20 cellular contexts compared by ENCODE assay signal in the genomic region with DNA sequence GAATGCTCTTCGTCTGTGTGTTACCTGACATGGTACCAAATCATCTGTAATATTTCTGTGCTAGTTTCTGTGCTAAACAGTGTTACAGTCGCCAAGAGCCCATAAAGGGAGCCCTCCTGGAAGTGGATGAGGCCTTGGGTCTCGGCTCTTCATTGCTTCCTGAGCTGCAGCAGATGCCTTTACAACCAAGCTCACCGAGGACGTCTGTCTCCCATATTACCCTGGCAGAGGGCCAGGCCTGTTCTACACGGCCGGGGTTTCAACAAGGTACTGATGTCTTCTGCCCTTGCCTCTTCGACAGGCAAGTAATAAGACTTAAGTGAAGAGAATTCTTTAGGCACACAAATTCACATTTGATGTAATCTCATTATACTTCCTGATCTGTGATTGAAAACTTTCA. TPM values are rescaled to one million over a fixed set of nuclear protein-coding genes. Genes with fewer than 3 reads are reported as not detected.
DNase-seq lines count a peak whose midpoint lies in the region; ATAC-seq and TF ChIP-seq lines count a peak whose summit lies in the region.
"Had no signal": no experiment of that assay in that cellular context is flagged by ENCODE, and none has a peak within 500 bp of the region (broad histone marks: within the 10 kb centered on the region; RNA-seq: fewer than 3 reads in every experiment).

No MANE protein-coding gene starts in this region.

- no peak for ATAC-seq in activated CD8-positive, alpha-beta memory T cell treated with anti-CD3 and anti-CD28 coated beads, Interleukin-2, amount 10 ng/mL, durations not matched to agents 7 days and 5 days
- no peak for ATAC-seq in WTC11
- ATAC-seq in stimulated activated effector memory CD8-positive, alpha-beta T cell treated with anti-CD3 and anti-CD28 coated beads, Interleukin-12 subunit alpha, Interleukin-12 subunit beta, amount 100 ng/mL, for 72 hours, result no peak
- no peak for ATAC-seq in activated naive CD4-positive, alpha-beta T cell treated with anti-CD3 and anti-CD28 coated beads, Interleukin-2, amount 50 U/mL, for 72 hours
- ATAC-seq: GM23338, HCT116 had no signal

- no peak overlapping the region for H3K4me3 ChIP-seq in ovary
- H3K4me3 ChIP-seq: GM23338, SJCRH30 had no signal

- H3K27me3 ChIP-seq in ovary, result no peaks in the 10 kb centered on the region
- H3K27me3 ChIP-seq: SJCRH30 had no signal

- intact Hi-C loops in ovary (cut with DNase I), result loop anchor here in 1 of 4 donors (10.0 kb wide), 1 partner anchor 186 kb away; no protein-coding TSS in a partner anchor

- H3K4me1 Mint-ChIP-seq in activated CD8-positive, alpha-beta memory T cell treated with anti-CD3 and anti-CD28 coated beads, Interleukin-2, amount 10 ng/mL, durations not matched to agents 7 days and 5 days, result no peaks in the 10 kb centered on the region
- H3K4me1 Mint-ChIP-seq in WTC11, result no peaks in the 10 kb centered on the region
- no peaks in the 10 kb centered on the region for H3K4me1 Mint-ChIP-seq in stimulated activated effector memory CD8-positive, alpha-beta T cell treated with anti-CD3 and anti-CD28 coated beads, Interleukin-12 subunit alpha, Interleukin-12 subunit beta, amount 100 ng/mL, for 72 hours
- H3K4me1 Mint-ChIP-seq: GM23338 had no signal

- H3K36me3 Mint-ChIP-seq in activated CD8-positive, alpha-beta memory T cell treated with anti-CD3 and anti-CD28 coated beads, Interleukin-2, amount 10 ng/mL, durations not matched to agents 7 days and 5 days, result peaks cover 24% of the 10 kb centered on the region
- H3K36me3 Mint-ChIP-seq in WTC11, result peaks cover 66% of the 10 kb centered on the region
- peaks cover 41% of the 10 kb centered on the region for H3K36me3 Mint-ChIP-seq in stimulated activated effector memory CD8-positive, alpha-beta T cell treated with anti-CD3 and anti-CD28 coated beads, Interleukin-12 subunit alpha, Interleukin-12 subunit beta, amount 100 ng/mL, for 72 hours
- H3K36me3 Mint-ChIP-seq in activated naive CD4-positive, alpha-beta T cell treated with anti-CD3 and anti-CD28 coated beads, Interleukin-2, amount 50 U/mL, for 72 hours, result peaks cover under 1 to 12% of the 10 kb centered on the region in 2 donors

- no peak overlapping the region for H3K4me3 Mint-ChIP-seq in activated CD8-positive, alpha-beta memory T cell treated with anti-CD3 and anti-CD28 coated beads, Interleukin-2, amount 10 ng/mL, durations not matched to agents 7 days and 5 days
- H3K4me3 Mint-ChIP-seq in WTC11, result no peak overlapping the region
- H3K4me3 Mint-ChIP-seq in stimulated activated effector memory CD8-positive, alpha-beta T cell treated with anti-CD3 and anti-CD28 coated beads, Interleukin-12 subunit alpha, Interleukin-12 subunit beta, amount 100 ng/mL, for 72 hours, result no peak overlapping the region
- H3K4me3 Mint-ChIP-seq: GM23338 had no signal

- H3K36me3 ChIP-seq in ovary, result no peaks in the 10 kb centered on the region

- TF ChIP-seq CTCF in WTC11 (IDR thresholded peaks at IDR 0.05) (no peak), ovary (IDR thresholded peaks at IDR 0.05) (no peak)

- POLR2A ChIA-PET in WTC11 (lab: Charles Lee), result no interaction called here

- no peaks in the 10 kb centered on the region for H3K4me1 ChIP-seq in ovary (ENCODE audit: insufficient read depth)
- H3K4me1 ChIP-seq: SJCRH30 had no signal

- CTCF ChIA-PET in activated CD8-positive, alpha-beta memory T cell treated with anti-CD3 and anti-CD28 coated beads, Interleukin-2, amount 10 ng/mL, durations not matched to agents 7 days and 5 days (lab: Charles Lee), result no interaction called here
- CTCF ChIA-PET in WTC11 (lab: Charles Lee), result no interaction called here

- no peaks in the 10 kb centered on the region for H3K27me3 Mint-ChIP-seq in activated CD8-positive, alpha-beta memory T cell treated with anti-CD3 and anti-CD28 coated beads, Interleukin-2, amount 10 ng/mL, durations not matched to agents 7 days and 5 days
- no peaks in the 10 kb centered on the region for H3K27me3 Mint-ChIP-seq in WTC11 (ENCODE audit: low read depth)

- H3K27ac Mint-ChIP-seq in activated CD8-positive, alpha-beta memory T cell treated with anti-CD3 and anti-CD28 coated beads, Interleukin-2, amount 10 ng/mL, durations not matched to agents 7 days and 5 days, result peak overlapping the region; percentile 14
- peak overlapping the region; percentile 39; the same call in 1 of the 2 replicates for H3K27ac Mint-ChIP-seq in WTC11
- peak overlapping the region; percentile 76 for H3K27ac Mint-ChIP-seq in stimulated activated effector memory CD8-positive, alpha-beta T cell treated with anti-CD3 and anti-CD28 coated beads, Interleukin-12 subunit alpha, Interleukin-12 subunit beta, amount 100 ng/mL, for 72 hours
- peak overlapping the region in 1 of 2 donors; percentile 73 for H3K27ac Mint-ChIP-seq in activated naive CD4-positive, alpha-beta T cell treated with anti-CD3 and anti-CD28 coated beads, Interleukin-2, amount 50 U/mL, for 72 hours
- H3K27ac Mint-ChIP-seq: GM23338 had no signal

- H3K9me3 Mint-ChIP-seq in activated CD8-positive, alpha-beta memory T cell treated with anti-CD3 and anti-CD28 coated beads, Interleukin-2, amount 10 ng/mL, durations not matched to agents 7 days and 5 days (ENCODE audit: low read depth), result no peaks in the 10 kb centered on the region
- H3K9me3 Mint-ChIP-seq in WTC11, result no peaks in the 10 kb centered on the region
- H3K9me3 Mint-ChIP-seq in stimulated activated effector memory CD8-positive, alpha-beta T cell treated with anti-CD3 and anti-CD28 coated beads, Interleukin-12 subunit alpha, Interleukin-12 subunit beta, amount 100 ng/mL, for 72 hours, result no peaks in the 10 kb centered on the region
- H3K9me3 Mint-ChIP-seq in activated naive CD4-positive, alpha-beta T cell treated with anti-CD3 and anti-CD28 coated beads, Interleukin-2, amount 50 U/mL, for 72 hours, result no peaks in the 10 kb centered on the region
- H3K9me3 Mint-ChIP-seq: GM23338 had no signal

- H3K9me3 ChIP-seq in ovary, result no peaks in the 10 kb centered on the region
- H3K9me3 ChIP-seq: SJCRH30 had no signal

- DNase-seq in activated CD8-positive, alpha-beta memory T cell treated with anti-CD3 and anti-CD28 coated beads, Interleukin-2, amount 10 ng/mL, durations not matched to agents 7 days and 5 days, result no peak
- DNase-seq in activated CD8-positive, alpha-beta memory T cell treated with anti-CD3 and anti-CD28 coated beads, Interleukin-2, amount 50 U/mL, for 48 hours, result no peak
- DNase-seq in G401 (ENCODE audit: low spot score) (peak; percentile 57), WTC11 (ENCODE audit: low spot score) (no peak), ovary (no peak)
- DNase-seq in stimulated activated effector memory CD8-positive, alpha-beta T cell treated with anti-CD3 and anti-CD28 coated beads, Interleukin-12 subunit alpha, Interleukin-12 subunit beta, amount 100 ng/mL, for 72 hours (ENCODE audit: low spot score in 2 of 2), result no peak
- no peak for DNase-seq in activated naive CD4-positive, alpha-beta T cell treated with anti-CD3 and anti-CD28 coated beads, Interleukin-2, amount 50 U/mL, for 72 hours (ENCODE audit: low spot score in 2 of 2)
- DNase-seq: EL, KG1, NCI-H1048, NCI-H1436 treated with DMSO at 0.1 percent for 48 hours, NCI-H2081 treated with DMSO at 0.1 percent for 48 hours, NCI-H446, NCI-H69, OCI-M1, SJCRH30 had no signal

- 56 to 60% (median 56%) methylated on average over 8 of the region's 8 CpGs for WGBS in ovary, 3 donors

- in situ Hi-C loops in G401 (cut with HindIII; ENCODE audit: low sequenced_read_pairs), result no loop called here

- no peak for TF ChIP-seq EP300 in ovary (IDR thresholded peaks at IDR 0.05)

- no peak overlapping the region for H3K27ac ChIP-seq in ovary
- H3K27ac ChIP-seq: C4-2B, RWPE1, SJCRH30 had no signal

- no peak for TF ChIP-seq POLR2A in ovary (IDR thresholded peaks at IDR 0.05)

TF ChIP-seq in WTC11, 78 proteins besides CTCF, POLR2A, EP300 and RAD21:
- no peak for TF ChIP-seq IRF2 (CRISPR knock-in tag; IDR thresholded peaks at IDR 0.05; ENCODE audit: borderline replicate concordance, low read depth)
- TF ChIP-seq OVOL2 (CRISPR knock-in tag; IDR thresholded peaks at IDR 0.05; ENCODE audit: borderline replicate concordance), result no peak
- TF ChIP-seq RORB (CRISPR knock-in tag; IDR thresholded peaks at IDR 0.05), result no peak
- no peak for TF ChIP-seq ZNF416 (CRISPR knock-in tag; IDR thresholded peaks at IDR 0.05)
- TF ChIP-seq, protein P1, sequence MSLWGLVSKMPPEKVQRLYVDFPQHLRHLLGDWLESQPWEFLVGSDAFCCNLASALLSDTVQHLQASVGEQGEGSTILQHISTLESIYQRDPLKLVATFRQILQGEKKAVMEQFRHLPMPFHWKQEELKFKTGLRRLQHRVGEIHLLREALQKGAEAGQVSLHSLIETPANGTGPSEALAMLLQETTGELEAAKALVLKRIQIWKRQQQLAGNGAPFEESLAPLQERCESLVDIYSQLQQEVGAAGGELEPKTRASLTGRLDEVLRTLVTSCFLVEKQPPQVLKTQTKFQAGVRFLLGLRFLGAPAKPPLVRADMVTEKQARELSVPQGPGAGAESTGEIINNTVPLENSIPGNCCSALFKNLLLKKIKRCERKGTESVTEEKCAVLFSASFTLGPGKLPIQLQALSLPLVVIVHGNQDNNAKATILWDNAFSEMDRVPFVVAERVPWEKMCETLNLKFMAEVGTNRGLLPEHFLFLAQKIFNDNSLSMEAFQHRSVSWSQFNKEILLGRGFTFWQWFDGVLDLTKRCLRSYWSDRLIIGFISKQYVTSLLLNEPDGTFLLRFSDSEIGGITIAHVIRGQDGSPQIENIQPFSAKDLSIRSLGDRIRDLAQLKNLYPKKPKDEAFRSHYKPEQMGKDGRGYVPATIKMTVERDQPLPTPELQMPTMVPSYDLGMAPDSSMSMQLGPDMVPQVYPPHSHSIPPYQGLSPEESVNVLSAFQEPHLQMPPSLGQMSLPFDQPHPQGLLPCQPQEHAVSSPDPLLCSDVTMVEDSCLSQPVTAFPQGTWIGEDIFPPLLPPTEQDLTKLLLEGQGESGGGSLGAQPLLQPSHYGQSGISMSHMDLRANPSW (CRISPR knock-in tag; conservative IDR thresholded peaks at IDR 0.05; ENCODE audit: low read depth), result no peak
- no peak for TF ChIP-seq ATF1 (CRISPR knock-in tag; IDR thresholded peaks at IDR 0.05)
TF ChIP-seq in WTC11: peak in this region for 0.

RNA-seq across cellular contexts. Expression of a gene that starts 16.8 kb away (rescaled TPM):
- 1,000 to 10,000 TPM; 1,012 to 1,324 TPM for total RNA-seq in activated CD8-positive, alpha-beta memory T cell treated with anti-CD3 and anti-CD28 coated beads, Interleukin-2, amount 10 ng/mL, durations not matched to agents 7 days and 5 days
- 2,056 and 2,130 TPM in 2 replicates for total RNA-seq in G401 (2014; rRNA removed; shearing (Covaris generic))
- total RNA-seq in WTC11 (2021) (1,590 to 1,874 TPM (median 1,822 TPM) in 3 replicates), ovary (1,000 to 10,000 TPM; 2,349 to 3,823 (median 3,072) TPM)
- total RNA-seq in activated naive CD4-positive, alpha-beta T cell treated with anti-CD3 and anti-CD28 coated beads, Interleukin-2, amount 50 U/mL, for 72 hours, result 1,000 to 10,000 TPM; 1,392 to 1,582 TPM
- over 10,000 TPM in 1 of 2 donors, 1,000 to 10,000 TPM in 1; 3,276 to 14,384 TPM for polyA plus RNA-seq in ovary
